Comparison of ENCODE assay signal across 8 cellular contexts in the genomic region with DNA sequence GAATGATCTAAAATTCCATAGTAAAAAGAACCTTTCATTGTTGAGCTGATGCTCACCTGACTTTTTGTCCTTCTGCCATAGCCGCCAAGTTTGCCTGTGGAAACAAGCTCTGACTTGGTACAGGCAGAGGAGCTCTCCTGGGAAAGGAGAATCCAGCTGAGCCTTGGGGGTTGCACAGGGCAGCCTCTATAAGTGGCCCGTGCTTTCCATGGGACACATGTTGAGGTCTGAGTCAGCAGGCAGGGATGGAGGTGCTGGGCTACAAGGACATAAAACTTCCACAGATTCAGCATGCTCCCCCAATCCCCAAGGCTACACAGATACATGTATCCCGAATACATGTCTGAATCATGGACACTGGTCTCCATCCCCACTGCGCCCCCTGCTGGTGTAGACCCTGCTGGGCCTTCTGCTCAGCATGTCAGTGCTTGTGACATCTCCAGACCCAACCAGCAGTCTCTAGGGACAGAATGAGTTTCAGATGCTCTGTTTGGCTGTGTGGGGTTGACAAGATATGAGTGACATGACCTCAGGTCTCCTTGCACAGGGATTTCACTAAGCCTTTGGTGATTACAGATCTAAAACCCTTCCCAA.
DNase-seq lines count a peak whose midpoint lies in the region; ATAC-seq and TF ChIP-seq lines count a peak whose summit lies in the region.
"Not testable (repeated sequence)": the region's sequence is repeated elsewhere in the genome, so short reads cannot be mapped to it uniquely, and the experiment has no call there.

No MANE protein-coding gene starts in this region.

- H3K9me3 Mint-ChIP-seq in GM23338 = peaks cover 37% of the 10 kb centered on the region
- not testable (repeated sequence) for H3K9me3 Mint-ChIP-seq in activated CD8-positive, alpha-beta T cell treated with anti-CD3 and anti-CD28 coated beads for 36 hours; stimulated activated memory B cell treated with anti-CD40 and anti-IgM and Interleukin-4, amounts not matched to agents 10 μg/mL and 1 μg/mL and 100 μg/mL, for 72 hours

- intact Hi-C loops in activated CD8-positive, alpha-beta T cell treated with anti-CD3 and anti-CD28 coated beads for 36 hours (cut with micrococcal nuclease); heart right ventricle (cut with DNase I): not testable (repeated sequence)

- ATAC-seq in GM19328 (IDR thresholded peaks at IDR 0.05; ENCODE audit: unreplicated experiment) (peak; percentile 66), HG03095 (IDR thresholded peaks at IDR 0.05; ENCODE audit: unreplicated experiment) (peak; percentile 95)
- ATAC-seq in GM23338, heart right ventricle: not testable (repeated sequence)
- ATAC-seq in activated CD8-positive, alpha-beta T cell treated with anti-CD3 and anti-CD28 coated beads for 36 hours = peak; percentile 51
- peak; percentile 97 for ATAC-seq in stimulated activated memory B cell treated with anti-CD40 and anti-IgM and Interleukin-4, amounts not matched to agents 10 μg/mL and 1 μg/mL and 100 μg/mL, for 72 hours

- H3K27me3 Mint-ChIP-seq in GM23338 (ENCODE audit: insufficient read depth, low read depth, poor library complexity); activated CD8-positive, alpha-beta T cell treated with anti-CD3 and anti-CD28 coated beads for 36 hours; stimulated activated memory B cell treated with anti-CD40 and anti-IgM and Interleukin-4, amounts not matched to agents 10 μg/mL and 1 μg/mL and 100 μg/mL, for 72 hours: not testable (repeated sequence)

- H3K9ac ChIP-seq in Karpas-422 (ENCODE audit: low read length) = not testable (repeated sequence)

- not testable (repeated sequence) for H3K4me2 ChIP-seq in GM23338; Karpas-422 (ENCODE audit: low read depth, low read length, poor library complexity, severe bottlenecking)

- not testable (repeated sequence) for H3K79me2 ChIP-seq in GM23338 (replicated peaks; ENCODE audit: insufficient read depth); Karpas-422 (ENCODE audit: low read length)

- DNase-seq in GM12864 (ENCODE audit: low read depth); activated CD8-positive, alpha-beta T cell treated with anti-CD3 and anti-CD28 coated beads for 36 hours; heart right ventricle: not testable (repeated sequence)
- DNase-seq in GM23338 (ENCODE audit: low spot score) (peak; percentile 3), Karpas-422 (peak; percentile 42)

- not testable (repeated sequence) for H3K9me2 ChIP-seq in GM23338 (ENCODE audit: insufficient read depth); Karpas-422 (replicated peaks; ENCODE audit: insufficient read depth, low read length)

- not testable (repeated sequence) for H3F3A ChIP-seq in GM23338 (replicated peaks; ENCODE audit: low read depth)

- not testable (repeated sequence) for H3K4me3 ChIP-seq in GM12864 (ENCODE audit: low read depth, low read length); GM23338; Karpas-422 (ENCODE audit: low read length); heart right ventricle

- POLR2A ChIA-PET in activated CD8-positive, alpha-beta T cell treated with anti-CD3 and anti-CD28 coated beads for 36 hours (lab: Charles Lee) = not testable (repeated sequence)

- CTCF ChIA-PET in activated CD8-positive, alpha-beta T cell treated with anti-CD3 and anti-CD28 coated beads for 36 hours (lab: Charles Lee) = not testable (repeated sequence)

- H3K36me3 ChIP-seq in GM23338 (ENCODE audit: insufficient read depth); Karpas-422 (ENCODE audit: insufficient read depth, low read length); heart right ventricle: not testable (repeated sequence)

- not testable (repeated sequence) for H3K9me3 ChIP-seq in Karpas-422 (ENCODE audit: low read length); heart right ventricle

- H4K20me1 ChIP-seq in GM23338 (replicated peaks; ENCODE audit: insufficient read depth); Karpas-422 (ENCODE audit: insufficient read depth, low read depth, low read length): not testable (repeated sequence)

- WGBS in heart right ventricle, 2 donors = 41 to 63% methylated on average over 4 of the region's 4 CpGs

- H3K4me3 Mint-ChIP-seq in GM23338; activated CD8-positive, alpha-beta T cell treated with anti-CD3 and anti-CD28 coated beads for 36 hours; stimulated activated memory B cell treated with anti-CD40 and anti-IgM and Interleukin-4, amounts not matched to agents 10 μg/mL and 1 μg/mL and 100 μg/mL, for 72 hours: not testable (repeated sequence)

- TF ChIP-seq CTCF in GM12864 (IDR thresholded peaks at IDR 0.05; ENCODE audit: low read depth, low read length, missing control alignments) = peak; percentile 52
- TF ChIP-seq CTCF in GM23338 (conservative IDR thresholded peaks at IDR 0.05; ENCODE audit: low read depth in 2 of 2) = peak; percentile 50 to 58
- TF ChIP-seq CTCF in activated CD8-positive, alpha-beta T cell treated with anti-CD3 and anti-CD28 coated beads for 36 hours (IDR thresholded peaks at IDR 0.05) = peak; percentile 30
- TF ChIP-seq CTCF in heart right ventricle (IDR thresholded peaks at IDR 0.05) = peak in 7 of 9 donors; percentile 11 to 36 (median 21)

- not testable (repeated sequence) for H3K36me3 Mint-ChIP-seq in GM23338 (ENCODE audit: low read depth); activated CD8-positive, alpha-beta T cell treated with anti-CD3 and anti-CD28 coated beads for 36 hours (ENCODE audit: low read depth); stimulated activated memory B cell treated with anti-CD40 and anti-IgM and Interleukin-4, amounts not matched to agents 10 μg/mL and 1 μg/mL and 100 μg/mL, for 72 hours

- not testable (repeated sequence) for H2AFZ ChIP-seq in GM23338; Karpas-422 (ENCODE audit: low read length)

- H3K27ac Mint-ChIP-seq in GM23338; activated CD8-positive, alpha-beta T cell treated with anti-CD3 and anti-CD28 coated beads for 36 hours; stimulated activated memory B cell treated with anti-CD40 and anti-IgM and Interleukin-4, amounts not matched to agents 10 μg/mL and 1 μg/mL and 100 μg/mL, for 72 hours: not testable (repeated sequence)

- not testable (repeated sequence) for H3K27ac ChIP-seq in GM23338 (ENCODE audit: low read depth); Karpas-422 (ENCODE audit: low read length); heart right ventricle

- H3K4me1 Mint-ChIP-seq in GM23338; activated CD8-positive, alpha-beta T cell treated with anti-CD3 and anti-CD28 coated beads for 36 hours (ENCODE audit: low read depth): not testable (repeated sequence)
- peaks cover 20% of the 10 kb centered on the region for H3K4me1 Mint-ChIP-seq in stimulated activated memory B cell treated with anti-CD40 and anti-IgM and Interleukin-4, amounts not matched to agents 10 μg/mL and 1 μg/mL and 100 μg/mL, for 72 hours

- not testable (repeated sequence) for H3K27me3 ChIP-seq in GM23338 (ENCODE audit: insufficient read depth); Karpas-422 (ENCODE audit: low read length); heart right ventricle

- not testable (repeated sequence) for H3K4me1 ChIP-seq in GM23338 (ENCODE audit: insufficient read depth); heart right ventricle
- peaks cover 24% of the 10 kb centered on the region for H3K4me1 ChIP-seq in Karpas-422 (ENCODE audit: low read length)
